ENCODE assay signal across 25 cellular contexts in genomic region chr7:123022576-123022975, GRCh38. TPM values are rescaled to one million over a fixed set of nuclear protein-coding genes. Genes with fewer than 3 reads are reported as not detected.
"Had no signal": no experiment of that assay in that cellular context is flagged by ENCODE, and none has a peak within 500 bp of the region (broad histone marks: within the 10 kb centered on the region; RNA-seq: fewer than 3 reads in every experiment).

No MANE protein-coding gene starts in this region.

- H2AFZ ChIP-seq: parathyroid adenoma had no signal

- DNase-seq: activated CD4-positive, alpha-beta T cell treated with anti-CD3 and anti-CD28 coated beads, Interleukin-2, amount 10 ng/mL, durations not matched to agents 7 days and 5 days; activated CD8-positive, alpha-beta T cell treated with anti-CD3 and anti-CD28 coated beads, Interleukin-2, amount 10 ng/mL, durations not matched to agents 7 days and 5 days; activated naive CD4-positive, alpha-beta T cell treated with anti-CD3 and anti-CD28 coated beads, Interleukin-2, amount 10 ng/mL, durations not matched to agents 7 days and 5 days; activated T-cell treated with anti-CD3 and anti-CD28 coated beads, Interleukin-2, amount 50 U/mL, for 24 hours; caudate nucleus; dorsolateral prefrontal cortex; heart left ventricle; left lung; mucosa of descending colon; naive thymus-derived CD8-positive, alpha-beta T cell; spleen; stimulated activated CD4-positive, alpha-beta T cell treated with anti-CD3 and anti-CD28 coated beads, Interleukin-4, amount 100 ng/mL, for 4 hours; upper lobe of left lung had no signal

- H3K4me1 ChIP-seq: gastroesophageal sphincter, heart left ventricle, left lung, parathyroid adenoma, spleen, upper lobe of left lung had no signal

- H3K4me1 Mint-ChIP-seq: activated CD4-positive, alpha-beta T cell treated with anti-CD3 and anti-CD28 coated beads, Interleukin-2, amount 10 ng/mL, durations not matched to agents 7 days and 5 days; activated naive CD4-positive, alpha-beta T cell treated with anti-CD3 and anti-CD28 coated beads, Interleukin-2, amount 10 ng/mL, durations not matched to agents 7 days and 5 days; memory B cell; naive thymus-derived CD8-positive, alpha-beta T cell; stimulated activated memory B cell treated with anti-CD40 and anti-IgM and Interleukin-4, amounts not matched to agents 10 μg/mL and 1 μg/mL and 100 μg/mL, for 72 hours had no signal

- H3K9me3 ChIP-seq: gastroesophageal sphincter, mucosa of descending colon, thoracic aorta, upper lobe of left lung had no signal

- H3K36me3 Mint-ChIP-seq: activated naive CD4-positive, alpha-beta T cell treated with anti-CD3 and anti-CD28 coated beads, Interleukin-2, amount 10 ng/mL, durations not matched to agents 7 days and 5 days; memory B cell; stimulated activated memory B cell treated with anti-CD40 and anti-IgM and Interleukin-4, amounts not matched to agents 10 μg/mL and 1 μg/mL and 100 μg/mL, for 72 hours had no signal

- H3K36me3 ChIP-seq: gastroesophageal sphincter, heart left ventricle, left lung, spleen, thoracic aorta, upper lobe of left lung had no signal

- ATAC-seq: activated CD4-positive, CD25-positive, alpha-beta regulatory T cell treated with anti-CD3 and anti-CD28 coated beads, Interleukin-2, amount 50 U/mL, for 24 hours; activated CD8-positive, alpha-beta T cell treated with anti-CD3 and anti-CD28 coated beads, Interleukin-2, amount 10 ng/mL, durations not matched to agents 7 days and 5 days; gastroesophageal sphincter; heart left ventricle; left lung; mucosa of descending colon; naive thymus-derived CD8-positive, alpha-beta T cell; sciatic nerve; stimulated activated memory B cell treated with anti-CD40 and anti-IgM and Interleukin-4, amounts not matched to agents 10 μg/mL and 1 μg/mL and 100 μg/mL, for 72 hours had no signal

- H3K27me3 Mint-ChIP-seq: activated CD4-positive, alpha-beta T cell treated with anti-CD3 and anti-CD28 coated beads, Interleukin-2, amount 10 ng/mL, durations not matched to agents 7 days and 5 days; activated naive CD4-positive, alpha-beta T cell treated with anti-CD3 and anti-CD28 coated beads, Interleukin-2, amount 10 ng/mL, durations not matched to agents 7 days and 5 days; activated T-cell treated with anti-CD3 and anti-CD28 coated beads, Interleukin-2, amount 50 U/mL, for 24 hours; memory B cell; naive thymus-derived CD8-positive, alpha-beta T cell; stimulated activated memory B cell treated with anti-CD40 and anti-IgM and Interleukin-4, amounts not matched to agents 10 μg/mL and 1 μg/mL and 100 μg/mL, for 72 hours had no signal

- H3K27ac ChIP-seq: dorsolateral prefrontal cortex, epithelial cell of prostate, gastroesophageal sphincter, heart left ventricle, left lung, parathyroid adenoma, spleen, thoracic aorta, upper lobe of left lung had no signal

- H3K27me3 ChIP-seq: dorsolateral prefrontal cortex, gastroesophageal sphincter, heart left ventricle, left lung, spleen, upper lobe of left lung had no signal

- H3K9ac ChIP-seq: parathyroid adenoma had no signal

- H3K4me3 ChIP-seq: dorsolateral prefrontal cortex, gastroesophageal sphincter, heart left ventricle, left lung, mucosa of descending colon, spleen, thoracic aorta, upper lobe of left lung had no signal

- H3K79me2 ChIP-seq: parathyroid adenoma had no signal

- H3K4me3 Mint-ChIP-seq: activated CD4-positive, alpha-beta T cell treated with anti-CD3 and anti-CD28 coated beads, Interleukin-2, amount 10 ng/mL, durations not matched to agents 7 days and 5 days; activated CD8-positive, alpha-beta T cell treated with anti-CD3 and anti-CD28 coated beads, Interleukin-2, amount 10 ng/mL, durations not matched to agents 7 days and 5 days; activated naive CD4-positive, alpha-beta T cell treated with anti-CD3 and anti-CD28 coated beads, Interleukin-2, amount 10 ng/mL, durations not matched to agents 7 days and 5 days; activated T-cell treated with anti-CD3 and anti-CD28 coated beads, Interleukin-2, amount 50 U/mL, for 24 hours; memory B cell; naive thymus-derived CD8-positive, alpha-beta T cell; stimulated activated memory B cell treated with anti-CD40 and anti-IgM and Interleukin-4, amounts not matched to agents 10 μg/mL and 1 μg/mL and 100 μg/mL, for 72 hours; T-helper 1 cell treated with Interleukin-12 subunit alpha and Interleukin-12 subunit beta and Interleukin-4 antibody, amounts not matched to agents 30 μg/mL and 1 μg/mL, for 36 hours had no signal

RNA-seq across cellular contexts. Expression of gene TAS2R16, which starts 27.1 kb away (rescaled TPM):
- total RNA-seq: activated CD4-positive, alpha-beta T cell treated with anti-CD3 and anti-CD28 coated beads, Interleukin-2, amount 10 ng/mL, durations not matched to agents 7 days and 5 days; activated CD8-positive, alpha-beta T cell treated with anti-CD3 and anti-CD28 coated beads, Interleukin-2, amount 10 ng/mL, durations not matched to agents 7 days and 5 days; fibroblast of lung; gastroesophageal sphincter; heart left ventricle; kidney epithelial cell; left lung; mucosa of descending colon; naive thymus-derived CD8-positive, alpha-beta T cell; sciatic nerve; spleen; thoracic aorta; upper lobe of left lung had no signal
- polyA plus RNA-seq: adipose tissue; fibroblast of lung; heart left ventricle; naive thymus-derived CD8-positive, alpha-beta T cell; spleen had no signal
